Comparison of ENCODE assay signal across 1 cellular context in the genomic region with DNA sequence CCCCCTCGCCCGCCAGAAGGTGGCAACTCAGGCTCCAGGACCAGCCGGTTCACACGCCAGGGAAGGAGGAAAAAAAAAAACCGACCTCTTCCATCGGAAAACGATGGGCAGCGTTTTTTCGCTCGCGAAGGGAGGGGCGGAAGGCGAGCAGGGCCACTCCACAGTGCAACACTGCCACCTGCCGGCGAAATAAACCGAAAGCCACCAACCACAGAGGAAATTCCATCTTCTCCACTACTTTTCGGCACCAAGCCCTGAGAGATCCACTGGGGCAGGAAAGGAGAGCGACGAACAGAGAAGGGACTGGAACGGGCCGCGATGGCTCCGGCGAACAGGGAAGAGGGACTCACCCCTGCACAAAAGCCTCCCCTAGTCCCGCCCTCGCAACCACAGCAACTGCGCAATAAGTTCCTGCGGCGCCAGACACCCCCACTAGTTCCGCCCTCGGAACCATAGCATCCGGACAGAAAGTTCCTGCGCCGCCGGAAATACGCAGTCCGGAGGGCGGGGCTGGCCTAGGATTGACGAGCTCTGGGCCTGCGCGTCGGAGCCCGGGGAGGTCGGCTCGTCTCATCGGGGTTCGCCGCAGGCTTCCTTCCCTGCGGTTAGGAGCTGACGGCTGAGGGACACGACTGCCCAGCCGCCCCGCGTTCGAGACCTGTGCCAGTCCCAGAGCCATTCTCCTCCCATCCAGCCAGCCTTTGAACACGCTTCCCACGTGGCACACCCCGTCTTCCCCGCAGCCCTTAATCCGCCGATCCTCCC.
TF ChIP-seq lines count a peak whose summit lies in the region.

No MANE protein-coding gene starts in this region.

TF ChIP-seq in GM12878, 131 proteins besides CTCF, POLR2A, EP300 and RAD21 (continued from another document and continues in another):
- TF ChIP-seq, protein P1, sequence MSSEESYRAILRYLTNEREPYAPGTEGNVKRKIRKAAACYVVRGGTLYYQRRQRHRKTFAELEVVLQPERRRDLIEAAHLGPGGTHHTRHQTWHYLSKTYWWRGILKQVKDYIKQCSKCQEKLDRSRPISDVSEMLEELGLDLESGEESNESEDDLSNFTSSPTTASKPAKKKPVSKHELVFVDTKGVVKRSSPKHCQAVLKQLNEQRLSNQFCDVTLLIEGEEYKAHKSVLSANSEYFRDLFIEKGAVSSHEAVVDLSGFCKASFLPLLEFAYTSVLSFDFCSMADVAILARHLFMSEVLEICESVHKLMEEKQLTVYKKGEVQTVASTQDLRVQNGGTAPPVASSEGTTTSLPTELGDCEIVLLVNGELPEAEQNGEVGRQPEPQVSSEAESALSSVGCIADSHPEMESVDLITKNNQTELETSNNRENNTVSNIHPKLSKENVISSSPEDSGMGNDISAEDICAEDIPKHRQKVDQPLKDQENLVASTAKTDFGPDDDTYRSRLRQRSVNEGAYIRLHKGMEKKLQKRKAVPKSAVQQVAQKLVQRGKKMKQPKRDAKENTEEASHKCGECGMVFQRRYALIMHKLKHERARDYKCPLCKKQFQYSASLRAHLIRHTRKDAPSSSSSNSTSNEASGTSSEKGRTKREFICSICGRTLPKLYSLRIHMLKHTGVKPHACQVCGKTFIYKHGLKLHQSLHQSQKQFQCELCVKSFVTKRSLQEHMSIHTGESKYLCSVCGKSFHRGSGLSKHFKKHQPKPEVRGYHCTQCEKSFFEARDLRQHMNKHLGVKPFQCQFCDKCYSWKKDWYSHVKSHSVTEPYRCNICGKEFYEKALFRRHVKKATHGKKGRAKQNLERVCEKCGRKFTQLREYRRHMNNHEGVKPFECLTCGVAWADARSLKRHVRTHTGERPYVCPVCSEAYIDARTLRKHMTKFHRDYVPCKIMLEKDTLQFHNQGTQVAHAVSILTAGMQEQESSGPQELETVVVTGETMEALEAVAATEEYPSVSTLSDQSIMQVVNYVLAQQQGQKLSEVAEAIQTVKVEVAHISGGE (CRISPR knock-in tag; IDR thresholded peaks at IDR 0.05): no peak
- TF ChIP-seq, protein P2, sequence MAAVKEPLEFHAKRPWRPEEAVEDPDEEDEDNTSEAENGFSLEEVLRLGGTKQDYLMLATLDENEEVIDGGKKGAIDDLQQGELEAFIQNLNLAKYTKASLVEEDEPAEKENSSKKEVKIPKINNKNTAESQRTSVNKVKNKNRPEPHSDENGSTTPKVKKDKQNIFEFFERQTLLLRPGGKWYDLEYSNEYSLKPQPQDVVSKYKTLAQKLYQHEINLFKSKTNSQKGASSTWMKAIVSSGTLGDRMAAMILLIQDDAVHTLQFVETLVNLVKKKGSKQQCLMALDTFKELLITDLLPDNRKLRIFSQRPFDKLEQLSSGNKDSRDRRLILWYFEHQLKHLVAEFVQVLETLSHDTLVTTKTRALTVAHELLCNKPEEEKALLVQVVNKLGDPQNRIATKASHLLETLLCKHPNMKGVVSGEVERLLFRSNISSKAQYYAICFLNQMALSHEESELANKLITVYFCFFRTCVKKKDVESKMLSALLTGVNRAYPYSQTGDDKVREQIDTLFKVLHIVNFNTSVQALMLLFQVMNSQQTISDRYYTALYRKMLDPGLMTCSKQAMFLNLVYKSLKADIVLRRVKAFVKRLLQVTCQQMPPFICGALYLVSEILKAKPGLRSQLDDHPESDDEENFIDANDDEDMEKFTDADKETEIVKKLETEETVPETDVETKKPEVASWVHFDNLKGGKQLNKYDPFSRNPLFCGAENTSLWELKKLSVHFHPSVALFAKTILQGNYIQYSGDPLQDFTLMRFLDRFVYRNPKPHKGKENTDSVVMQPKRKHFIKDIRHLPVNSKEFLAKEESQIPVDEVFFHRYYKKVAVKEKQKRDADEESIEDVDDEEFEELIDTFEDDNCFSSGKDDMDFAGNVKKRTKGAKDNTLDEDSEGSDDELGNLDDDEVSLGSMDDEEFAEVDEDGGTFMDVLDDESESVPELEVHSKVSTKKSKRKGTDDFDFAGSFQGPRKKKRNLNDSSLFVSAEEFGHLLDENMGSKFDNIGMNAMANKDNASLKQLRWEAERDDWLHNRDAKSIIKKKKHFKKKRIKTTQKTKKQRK (IDR thresholded peaks at IDR 0.05; ENCODE audit: low read depth, low read length): no peak
- TF ChIP-seq, protein P3, sequence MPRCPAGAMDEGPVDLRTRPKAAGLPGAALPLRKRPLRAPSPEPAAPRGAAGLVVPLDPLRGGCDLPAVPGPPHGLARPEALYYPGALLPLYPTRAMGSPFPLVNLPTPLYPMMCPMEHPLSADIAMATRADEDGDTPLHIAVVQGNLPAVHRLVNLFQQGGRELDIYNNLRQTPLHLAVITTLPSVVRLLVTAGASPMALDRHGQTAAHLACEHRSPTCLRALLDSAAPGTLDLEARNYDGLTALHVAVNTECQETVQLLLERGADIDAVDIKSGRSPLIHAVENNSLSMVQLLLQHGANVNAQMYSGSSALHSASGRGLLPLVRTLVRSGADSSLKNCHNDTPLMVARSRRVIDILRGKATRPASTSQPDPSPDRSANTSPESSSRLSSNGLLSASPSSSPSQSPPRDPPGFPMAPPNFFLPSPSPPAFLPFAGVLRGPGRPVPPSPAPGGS (IDR thresholded peaks at IDR 0.05; ENCODE audit: borderline replicate concordance, insufficient read depth, low read depth, low read length, poor library complexity, severe bottlenecking): peak; percentile 51
- TF ChIP-seq ZNF384 (IDR thresholded peaks at IDR 0.05; ENCODE audit: borderline replicate concordance, low read depth, low read length) (peak; percentile 100), TCF12 (IDR thresholded peaks at IDR 0.05; ENCODE audit: low read depth, low read length) (no peak), JUNB (IDR thresholded peaks at IDR 0.05) (no peak), SMARCA5 (IDR thresholded peaks at IDR 0.05) (0 out of 2 replicates have a peak, but pooled peaks have one; percentile 37), BRCA1 (IDR thresholded peaks at IDR 0.05; ENCODE audit: low read depth, low read length) (no peak), RFX5 (IDR thresholded peaks at IDR 0.05; ENCODE audit: low read depth, low read length) (no peak), MTA3 (IDR thresholded peaks at IDR 0.05; ENCODE audit: borderline replicate concordance, low read length) (no peak), NR2F1 (conservative IDR thresholded peaks at IDR 0.05) (no peak), GABPA (IDR thresholded peaks at IDR 0.05; ENCODE audit: low read depth) (peak; percentile 91), TBL1XR1 (IDR thresholded peaks at IDR 0.05; ENCODE audit: low read depth, low read length) (peak; percentile 34; the same call in 1 of the 2 replicates), NFXL1 (IDR thresholded peaks at IDR 0.05; ENCODE audit: borderline replicate concordance) (no peak)
- TF ChIP-seq, protein P4, sequence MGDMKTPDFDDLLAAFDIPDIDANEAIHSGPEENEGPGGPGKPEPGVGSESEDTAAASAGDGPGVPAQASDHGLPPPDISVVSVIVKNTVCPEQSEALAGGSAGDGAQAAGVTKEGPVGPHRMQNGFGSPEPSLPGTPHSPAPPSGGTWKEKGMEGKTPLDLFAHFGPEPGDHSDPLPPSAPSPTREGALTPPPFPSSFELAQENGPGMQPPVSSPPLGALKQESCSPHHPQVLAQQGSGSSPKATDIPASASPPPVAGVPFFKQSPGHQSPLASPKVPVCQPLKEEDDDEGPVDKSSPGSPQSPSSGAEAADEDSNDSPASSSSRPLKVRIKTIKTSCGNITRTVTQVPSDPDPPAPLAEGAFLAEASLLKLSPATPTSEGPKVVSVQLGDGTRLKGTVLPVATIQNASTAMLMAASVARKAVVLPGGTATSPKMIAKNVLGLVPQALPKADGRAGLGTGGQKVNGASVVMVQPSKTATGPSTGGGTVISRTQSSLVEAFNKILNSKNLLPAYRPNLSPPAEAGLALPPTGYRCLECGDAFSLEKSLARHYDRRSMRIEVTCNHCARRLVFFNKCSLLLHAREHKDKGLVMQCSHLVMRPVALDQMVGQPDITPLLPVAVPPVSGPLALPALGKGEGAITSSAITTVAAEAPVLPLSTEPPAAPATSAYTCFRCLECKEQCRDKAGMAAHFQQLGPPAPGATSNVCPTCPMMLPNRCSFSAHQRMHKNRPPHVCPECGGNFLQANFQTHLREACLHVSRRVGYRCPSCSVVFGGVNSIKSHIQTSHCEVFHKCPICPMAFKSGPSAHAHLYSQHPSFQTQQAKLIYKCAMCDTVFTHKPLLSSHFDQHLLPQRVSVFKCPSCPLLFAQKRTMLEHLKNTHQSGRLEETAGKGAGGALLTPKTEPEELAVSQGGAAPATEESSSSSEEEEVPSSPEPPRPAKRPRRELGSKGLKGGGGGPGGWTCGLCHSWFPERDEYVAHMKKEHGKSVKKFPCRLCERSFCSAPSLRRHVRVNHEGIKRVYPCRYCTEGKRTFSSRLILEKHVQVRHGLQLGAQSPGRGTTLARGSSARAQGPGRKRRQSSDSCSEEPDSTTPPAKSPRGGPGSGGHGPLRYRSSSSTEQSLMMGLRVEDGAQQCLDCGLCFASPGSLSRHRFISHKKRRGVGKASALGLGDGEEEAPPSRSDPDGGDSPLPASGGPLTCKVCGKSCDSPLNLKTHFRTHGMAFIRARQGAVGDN (IDR thresholded peaks at IDR 0.05): peak; percentile 65
- TF ChIP-seq, protein P5, sequence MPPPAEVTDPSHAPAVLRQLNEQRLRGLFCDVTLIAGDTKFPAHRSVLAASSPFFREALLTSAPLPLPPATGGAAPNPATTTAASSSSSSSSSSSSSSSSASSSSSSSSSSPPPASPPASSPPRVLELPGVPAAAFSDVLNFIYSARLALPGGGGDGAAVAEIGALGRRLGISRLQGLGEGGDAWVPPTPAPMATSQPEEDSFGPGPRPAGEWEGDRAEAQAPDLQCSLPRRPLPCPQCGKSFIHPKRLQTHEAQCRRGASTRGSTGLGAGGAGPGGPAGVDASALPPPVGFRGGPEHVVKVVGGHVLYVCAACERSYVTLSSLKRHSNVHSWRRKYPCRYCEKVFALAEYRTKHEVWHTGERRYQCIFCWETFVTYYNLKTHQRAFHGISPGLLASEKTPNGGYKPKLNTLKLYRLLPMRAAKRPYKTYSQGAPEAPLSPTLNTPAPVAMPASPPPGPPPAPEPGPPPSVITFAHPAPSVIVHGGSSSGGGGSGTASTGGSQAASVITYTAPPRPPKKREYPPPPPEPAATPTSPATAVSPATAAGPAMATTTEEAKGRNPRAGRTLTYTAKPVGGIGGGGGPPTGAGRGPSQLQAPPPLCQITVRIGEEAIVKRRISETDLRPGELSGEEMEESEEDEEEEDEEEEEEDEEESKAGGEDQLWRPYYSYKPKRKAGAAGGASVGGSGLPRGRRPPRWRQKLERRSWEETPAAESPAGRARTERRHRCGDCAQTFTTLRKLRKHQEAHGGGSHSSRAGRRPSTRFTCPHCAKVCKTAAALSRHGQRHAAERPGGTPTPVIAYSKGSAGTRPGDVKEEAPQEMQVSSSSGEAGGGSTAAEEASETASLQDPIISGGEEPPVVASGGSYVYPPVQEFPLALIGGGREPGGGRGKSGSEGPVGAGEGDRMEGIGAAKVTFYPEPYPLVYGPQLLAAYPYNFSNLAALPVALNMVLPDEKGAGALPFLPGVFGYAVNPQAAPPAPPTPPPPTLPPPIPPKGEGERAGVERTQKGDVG (CRISPR knock-in tag; IDR thresholded peaks at IDR 0.05): no peak
- TF ChIP-seq, protein P6, sequence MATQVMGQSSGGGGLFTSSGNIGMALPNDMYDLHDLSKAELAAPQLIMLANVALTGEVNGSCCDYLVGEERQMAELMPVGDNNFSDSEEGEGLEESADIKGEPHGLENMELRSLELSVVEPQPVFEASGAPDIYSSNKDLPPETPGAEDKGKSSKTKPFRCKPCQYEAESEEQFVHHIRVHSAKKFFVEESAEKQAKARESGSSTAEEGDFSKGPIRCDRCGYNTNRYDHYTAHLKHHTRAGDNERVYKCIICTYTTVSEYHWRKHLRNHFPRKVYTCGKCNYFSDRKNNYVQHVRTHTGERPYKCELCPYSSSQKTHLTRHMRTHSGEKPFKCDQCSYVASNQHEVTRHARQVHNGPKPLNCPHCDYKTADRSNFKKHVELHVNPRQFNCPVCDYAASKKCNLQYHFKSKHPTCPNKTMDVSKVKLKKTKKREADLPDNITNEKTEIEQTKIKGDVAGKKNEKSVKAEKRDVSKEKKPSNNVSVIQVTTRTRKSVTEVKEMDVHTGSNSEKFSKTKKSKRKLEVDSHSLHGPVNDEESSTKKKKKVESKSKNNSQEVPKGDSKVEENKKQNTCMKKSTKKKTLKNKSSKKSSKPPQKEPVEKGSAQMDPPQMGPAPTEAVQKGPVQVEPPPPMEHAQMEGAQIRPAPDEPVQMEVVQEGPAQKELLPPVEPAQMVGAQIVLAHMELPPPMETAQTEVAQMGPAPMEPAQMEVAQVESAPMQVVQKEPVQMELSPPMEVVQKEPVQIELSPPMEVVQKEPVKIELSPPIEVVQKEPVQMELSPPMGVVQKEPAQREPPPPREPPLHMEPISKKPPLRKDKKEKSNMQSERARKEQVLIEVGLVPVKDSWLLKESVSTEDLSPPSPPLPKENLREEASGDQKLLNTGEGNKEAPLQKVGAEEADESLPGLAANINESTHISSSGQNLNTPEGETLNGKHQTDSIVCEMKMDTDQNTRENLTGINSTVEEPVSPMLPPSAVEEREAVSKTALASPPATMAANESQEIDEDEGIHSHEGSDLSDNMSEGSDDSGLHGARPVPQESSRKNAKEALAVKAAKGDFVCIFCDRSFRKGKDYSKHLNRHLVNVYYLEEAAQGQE (IDR thresholded peaks at IDR 0.05; ENCODE audit: low read depth, low read length): no peak
- TF ChIP-seq, protein P7, sequence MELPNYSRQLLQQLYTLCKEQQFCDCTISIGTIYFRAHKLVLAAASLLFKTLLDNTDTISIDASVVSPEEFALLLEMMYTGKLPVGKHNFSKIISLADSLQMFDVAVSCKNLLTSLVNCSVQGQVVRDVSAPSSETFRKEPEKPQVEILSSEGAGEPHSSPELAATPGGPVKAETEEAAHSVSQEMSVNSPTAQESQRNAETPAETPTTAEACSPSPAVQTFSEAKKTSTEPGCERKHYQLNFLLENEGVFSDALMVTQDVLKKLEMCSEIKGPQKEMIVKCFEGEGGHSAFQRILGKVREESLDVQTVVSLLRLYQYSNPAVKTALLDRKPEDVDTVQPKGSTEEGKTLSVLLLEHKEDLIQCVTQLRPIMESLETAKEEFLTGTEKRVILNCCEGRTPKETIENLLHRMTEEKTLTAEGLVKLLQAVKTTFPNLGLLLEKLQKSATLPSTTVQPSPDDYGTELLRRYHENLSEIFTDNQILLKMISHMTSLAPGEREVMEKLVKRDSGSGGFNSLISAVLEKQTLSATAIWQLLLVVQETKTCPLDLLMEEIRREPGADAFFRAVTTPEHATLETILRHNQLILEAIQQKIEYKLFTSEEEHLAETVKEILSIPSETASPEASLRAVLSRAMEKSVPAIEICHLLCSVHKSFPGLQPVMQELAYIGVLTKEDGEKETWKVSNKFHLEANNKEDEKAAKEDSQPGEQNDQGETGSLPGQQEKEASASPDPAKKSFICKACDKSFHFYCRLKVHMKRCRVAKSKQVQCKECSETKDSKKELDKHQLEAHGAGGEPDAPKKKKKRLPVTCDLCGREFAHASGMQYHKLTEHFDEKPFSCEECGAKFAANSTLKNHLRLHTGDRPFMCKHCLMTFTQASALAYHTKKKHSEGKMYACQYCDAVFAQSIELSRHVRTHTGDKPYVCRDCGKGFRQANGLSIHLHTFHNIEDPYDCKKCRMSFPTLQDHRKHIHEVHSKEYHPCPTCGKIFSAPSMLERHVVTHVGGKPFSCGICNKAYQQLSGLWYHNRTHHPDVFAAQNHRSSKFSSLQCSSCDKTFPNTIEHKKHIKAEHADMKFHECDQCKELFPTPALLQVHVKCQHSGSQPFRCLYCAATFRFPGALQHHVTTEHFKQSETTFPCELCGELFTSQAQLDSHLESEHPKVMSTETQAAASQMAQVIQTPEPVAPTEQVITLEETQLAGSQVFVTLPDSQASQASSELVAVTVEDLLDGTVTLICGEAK (IDR thresholded peaks at IDR 0.05; ENCODE audit: borderline replicate concordance): peak; percentile 90
- TF ChIP-seq, protein P8, sequence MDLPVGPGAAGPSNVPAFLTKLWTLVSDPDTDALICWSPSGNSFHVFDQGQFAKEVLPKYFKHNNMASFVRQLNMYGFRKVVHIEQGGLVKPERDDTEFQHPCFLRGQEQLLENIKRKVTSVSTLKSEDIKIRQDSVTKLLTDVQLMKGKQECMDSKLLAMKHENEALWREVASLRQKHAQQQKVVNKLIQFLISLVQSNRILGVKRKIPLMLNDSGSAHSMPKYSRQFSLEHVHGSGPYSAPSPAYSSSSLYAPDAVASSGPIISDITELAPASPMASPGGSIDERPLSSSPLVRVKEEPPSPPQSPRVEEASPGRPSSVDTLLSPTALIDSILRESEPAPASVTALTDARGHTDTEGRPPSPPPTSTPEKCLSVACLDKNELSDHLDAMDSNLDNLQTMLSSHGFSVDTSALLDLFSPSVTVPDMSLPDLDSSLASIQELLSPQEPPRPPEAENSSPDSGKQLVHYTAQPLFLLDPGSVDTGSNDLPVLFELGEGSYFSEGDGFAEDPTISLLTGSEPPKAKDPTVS (IDR thresholded peaks at IDR 0.05; ENCODE audit: low read depth, low read length): 0 out of 2 replicates have a peak, but pooled peaks have one; percentile 28
